8 cellular contexts compared by ENCODE assay signal in genomic region chr4:183398298-183399129, GRCh38. TPM values are rescaled to one million over a fixed set of nuclear protein-coding genes. Genes with fewer than 3 reads are reported as not detected.
DNase-seq lines count a peak whose midpoint lies in the region; ATAC-seq and TF ChIP-seq lines count a peak whose summit lies in the region.

No MANE protein-coding gene starts in this region.

- H3K4me3 ChIP-seq in CD8-positive, alpha-beta memory T cell (ENCODE audit: low read length), result peak overlapping the region; percentile 55
- peak overlapping the region; percentile 89 for H3K4me3 ChIP-seq in thoracic aorta

- no peaks in the 10 kb centered on the region for H3K9me3 Mint-ChIP-seq in CD8-positive, alpha-beta memory T cell
- no peaks in the 10 kb centered on the region for H3K9me3 Mint-ChIP-seq in activated naive CD4-positive, alpha-beta T cell treated with anti-CD3 and anti-CD28 coated beads, Interleukin-2, amount 50 U/mL, for 24 hours
- H3K9me3 Mint-ChIP-seq in osteocyte (ENCODE audit: unreplicated experiment), result no peaks in the 10 kb centered on the region

- peaks cover 18 to 25% (median 19%) of the 10 kb centered on the region in 3 donors for H3K4me1 Mint-ChIP-seq in CD8-positive, alpha-beta memory T cell
- peaks cover 30% of the 10 kb centered on the region for H3K4me1 Mint-ChIP-seq in activated naive CD4-positive, alpha-beta T cell treated with anti-CD3 and anti-CD28 coated beads, Interleukin-2, amount 50 U/mL, for 24 hours
- H3K4me1 Mint-ChIP-seq in osteocyte (ENCODE audit: unreplicated experiment), result peaks cover 9% of the 10 kb centered on the region

- peaks cover 2 to 15% of the 10 kb centered on the region in 2 donors for H3K27me3 Mint-ChIP-seq in CD8-positive, alpha-beta memory T cell
- H3K27me3 Mint-ChIP-seq in activated naive CD4-positive, alpha-beta T cell treated with anti-CD3 and anti-CD28 coated beads, Interleukin-2, amount 50 U/mL, for 24 hours, result no peaks in the 10 kb centered on the region
- H3K27me3 Mint-ChIP-seq in osteocyte (ENCODE audit: unreplicated experiment), result no peaks in the 10 kb centered on the region

- peak overlapping the region in 7 of 8 donors; percentile 66 to 93 (median 86) for H3K27ac Mint-ChIP-seq in CD8-positive, alpha-beta memory T cell
- H3K27ac Mint-ChIP-seq in activated naive CD4-positive, alpha-beta T cell treated with anti-CD3 and anti-CD28 coated beads, Interleukin-2, amount 50 U/mL, for 24 hours, result peak overlapping the region; percentile 84
- peak overlapping the region; percentile 67 for H3K27ac Mint-ChIP-seq in osteocyte (ENCODE audit: unreplicated experiment)

- intact Hi-C loops in Right ventricle myocardium inferior (cut with DNase I), result no loop called here

- H3K36me3 Mint-ChIP-seq in CD8-positive, alpha-beta memory T cell, result no peaks in the 10 kb centered on the region
- H3K36me3 Mint-ChIP-seq in activated naive CD4-positive, alpha-beta T cell treated with anti-CD3 and anti-CD28 coated beads, Interleukin-2, amount 50 U/mL, for 24 hours, result no peaks in the 10 kb centered on the region
- no peaks in the 10 kb centered on the region for H3K36me3 Mint-ChIP-seq in osteocyte (ENCODE audit: unreplicated experiment)

- peak; percentile 69 for TF ChIP-seq CTCF in osteocyte (IDR thresholded peaks at IDR 0.05)
- peak; percentile 34 for TF ChIP-seq CTCF in thoracic aorta (IDR thresholded peaks at IDR 0.05)

- H3K9me3 ChIP-seq in CD8-positive, alpha-beta memory T cell (ENCODE audit: low read length), result no peaks in the 10 kb centered on the region
- no peaks in the 10 kb centered on the region for H3K9me3 ChIP-seq in thoracic aorta

- POLR2A ChIA-PET in CD8-positive, alpha-beta memory T cell (lab: Charles Lee), result no interaction called here

- peak; percentile 42 to 69 (median 49) for DNase-seq in CD8-positive, alpha-beta memory T cell
- peak; percentile 77 for DNase-seq in SK-MEL-5 (ENCODE audit: low read depth, low spot score)
- DNase-seq in Right ventricle myocardium inferior (ENCODE audit: missing footprints), result peak; percentile 90
- DNase-seq in osteocyte (ENCODE audit: extremely low spot score, unreplicated experiment), result no peak
- no peak for DNase-seq in thoracic aorta (ENCODE audit: low spot score)

- no peaks in the 10 kb centered on the region for H3K27me3 ChIP-seq in CD8-positive, alpha-beta memory T cell (ENCODE audit: insufficient read depth, low read length, poor library complexity, severe bottlenecking)
- no peaks in the 10 kb centered on the region for H3K27me3 ChIP-seq in thoracic aorta (replicated peaks; ENCODE audit: insufficient read depth)

- CTCF ChIA-PET in CD8-positive, alpha-beta memory T cell (lab: Charles Lee), result interaction anchor here (0.7 to 1.7 kb wide), 4 partner anchors 9 to 45 kb away, joined by 3 to 11 read pairs (median 4); no protein-coding TSS in a partner anchor

- H3K4me1 ChIP-seq in CD8-positive, alpha-beta memory T cell (ENCODE audit: insufficient read depth, low read length), result peaks cover 6% of the 10 kb centered on the region
- peaks cover 0 to 6% of the 10 kb centered on the region in 2 donors for H3K4me1 ChIP-seq in thoracic aorta (ENCODE audit: control insufficient read depth in 1 of 2, low read depth in 2 of 2)

- in situ Hi-C loops in SK-MEL-5 (cut with HindIII; ENCODE audit: low pct_unique_long_range_greater_than_20kb, low sequenced_read_pairs), result no loop called here

- ATAC-seq in GM19397 (IDR thresholded peaks at IDR 0.05; ENCODE audit: unreplicated experiment) (peak; percentile 95), HG03558 (IDR thresholded peaks at IDR 0.05; ENCODE audit: extremely low read depth, unreplicated experiment) (peak; percentile 58), Right ventricle myocardium inferior (peak; percentile 91), thoracic aorta (ENCODE audit: insufficient number of reproducible peaks, low FRiP score, low read depth) (no peak)

- H3K4me3 Mint-ChIP-seq in CD8-positive, alpha-beta memory T cell, result peak overlapping the region; percentile 84 to 97 (median 91)
- H3K4me3 Mint-ChIP-seq in activated naive CD4-positive, alpha-beta T cell treated with anti-CD3 and anti-CD28 coated beads, Interleukin-2, amount 50 U/mL, for 24 hours, result peak overlapping the region; percentile 89
- peak overlapping the region; percentile 83 for H3K4me3 Mint-ChIP-seq in osteocyte (ENCODE audit: unreplicated experiment)

- H3K36me3 ChIP-seq in CD8-positive, alpha-beta memory T cell (ENCODE audit: insufficient read depth, low read length), result no peaks in the 10 kb centered on the region
- no peaks in the 10 kb centered on the region for H3K36me3 ChIP-seq in thoracic aorta

- peak overlapping the region; percentile 27 for H3K27ac ChIP-seq in CD8-positive, alpha-beta memory T cell (ENCODE audit: low read depth, low read length)
- no peak overlapping the region for H3K27ac ChIP-seq in thoracic aorta

RNA-seq across cellular contexts. Expression of gene CDKN2AIP, which starts 45.9 kb away (rescaled TPM):
- 10 to 100 TPM; 29.4 to 30.1 TPM for total RNA-seq in CD8-positive, alpha-beta memory T cell
- polyA plus RNA-seq in CD8-positive, alpha-beta memory T cell, result 35.3 TPM
- 14.2 and 15.6 TPM in 2 replicates for total RNA-seq in SK-MEL-5 (2014; rRNA removed; shearing (Covaris generic))
- 13.4 and 18.6 TPM in 2 replicates for polyA plus RNA-seq in SK-MEL-5 (2015; cell fraction: cytosol; rRNA removed)
- polyA plus RNA-seq in SK-MEL-5 (2015; cell fraction: nucleus; rRNA removed), result 21.4 and 25.2 TPM in 2 replicates
- 10.6 TPM for total RNA-seq in Right ventricle myocardium inferior
- 13.2 and 13.8 TPM in 2 replicates for total RNA-seq in osteocyte
- 10 to 100 TPM; 12.9 to 20.5 TPM for total RNA-seq in thoracic aorta

Comparison
In these comparisons a context has a peak if more than half of its experiments do, and no peak if none do; other contexts are left out.
1. DNase-seq: peak in CD8-positive, alpha-beta memory T cell (5 of 5), SK-MEL-5 (single experiment) and Right ventricle myocardium inferior (single experiment); none in osteocyte (single experiment) and thoracic aorta (single experiment).
2. Peak in every context shown above with its lines, with median percentiles within 50 percentile points of each other: H3K27ac Mint-ChIP-seq and H3K4me3 Mint-ChIP-seq.